In genomic region chrX:2711441-2711840, GRCh38 we compare ENCODE assay signal across 17 cellular contexts. TPM values are rescaled to one million over a fixed set of nuclear protein-coding genes. Genes with fewer than 3 reads are reported as not detected.
A peak's percentile ranks its signal among the peaks of the same experiment; 100 is the strongest.
DNase-seq lines count a peak whose midpoint lies in the region; ATAC-seq and TF ChIP-seq lines count a peak whose summit lies in the region.
"Had no signal": no experiment of that assay in that cellular context is flagged by ENCODE, and none has a peak within 500 bp of the region (broad histone marks: within the 10 kb centered on the region; RNA-seq: fewer than 3 reads in every experiment).

No MANE protein-coding gene starts in this region.

- 90% methylated on average over 2 of the region's 2 CpGs for WGBS in hepatocyte (ENCODE audit: low lambda C conversion rate, missing lambda C conversion rate)

- peaks cover 39% of the 10 kb centered on the region for H3K36me3 Mint-ChIP-seq in activated T-helper 17 cell treated with anti-CD3 and anti-CD28 coated beads, Interleukin-2, amount 50 U/mL, for 72 hours (ENCODE audit: low read depth)

- no peak for TF ChIP-seq CTCF in hepatocyte (IDR thresholded peaks at IDR 0.05; ENCODE audit: poor library complexity)

- DNase-seq in hepatocyte (ENCODE audit: low spot score) (no peak), NOMO-1 treated with DMSO at 0.1 percent for 48 hours (lab: John Stamatoyannopoulos, UW; ENCODE audit: unreplicated experiment) (no peak), AG08395 (ENCODE audit: low spot score) (no peak)
- DNase-seq in activated CD4-positive, CD25-positive, alpha-beta regulatory T cell treated with anti-CD3 and anti-CD28 coated beads, Interleukin-2, amount 50 U/mL, for 72 hours, result no peak
- DNase-seq: C1 segment of cervical spinal cord, GF-D8, GOT3, KBM-7, NCI-H1048, NCI-H146, NCI-H2081 treated with DMSO at 0.1 percent for 48 hours, NCI-H510A treated with DMSO at 0.1 percent for 48 hours, SHP77, SK-N-SH had no signal

- H3K4me2 ChIP-seq in BLaER1 treated with 17β-estradiol and CSF1 and Interleukin-3, amounts not matched to agents 10 nM and 100 nM, result peak overlapping the region in 8 of 11 experiments; percentile 8 to 96 (median 90); a peak in 12 of 22 replicates
- no peak overlapping the region for H3K4me2 ChIP-seq in hepatocyte

- no peak overlapping the region for H3K4me3 Mint-ChIP-seq in activated T-helper 17 cell treated with anti-CD3 and anti-CD28 coated beads, Interleukin-2, amount 50 U/mL, for 72 hours

- ATAC-seq in activated T-helper 17 cell treated with anti-CD3 and anti-CD28 coated beads, Interleukin-2, amount 50 U/mL, for 72 hours (replicated peaks), result no peak

- H3K9me3 Mint-ChIP-seq in activated T-helper 17 cell treated with anti-CD3 and anti-CD28 coated beads, Interleukin-2, amount 50 U/mL, for 72 hours, result no peaks in the 10 kb centered on the region

- peaks cover 43% of the 10 kb centered on the region for H3K4me1 Mint-ChIP-seq in activated T-helper 17 cell treated with anti-CD3 and anti-CD28 coated beads, Interleukin-2, amount 50 U/mL, for 72 hours

- H3K27me3 ChIP-seq in ACC112 (ENCODE audit: insufficient read depth, low read length) (no peaks in the 10 kb centered on the region), hepatocyte (no peaks in the 10 kb centered on the region)
- H3K27me3 ChIP-seq in BLaER1 treated with 17β-estradiol and CSF1 and Interleukin-3, amounts not matched to agents 10 nM and 100 nM, result no peaks in the 10 kb centered on the region

- peaks cover 10 to 98% (median 16%) of the 10 kb centered on the region in 11 experiments; a peak in 15 of 22 replicates for H4K20me1 ChIP-seq in BLaER1 treated with 17β-estradiol and CSF1 and Interleukin-3, amounts not matched to agents 10 nM and 100 nM
- peaks cover 26% of the 10 kb centered on the region for H4K20me1 ChIP-seq in hepatocyte (ENCODE audit: insufficient read depth, poor library complexity, severe bottlenecking)

- H3K27ac ChIP-seq in ACC112 (ENCODE audit: low read depth, low read length) (peak overlapping the region; percentile 99), hepatocyte (peak overlapping the region; percentile 92)
- peak overlapping the region in 5 of 11 experiments; percentile 12 to 53 (median 22); a peak in 6 of 22 replicates for H3K27ac ChIP-seq in BLaER1 treated with 17β-estradiol and CSF1 and Interleukin-3, amounts not matched to agents 10 nM and 100 nM

- H3K36me3 ChIP-seq in ACC112 (ENCODE audit: insufficient read depth, low read length) (peaks cover 33% of the 10 kb centered on the region), hepatocyte (replicated peaks; ENCODE audit: insufficient read depth, low read depth) (no peaks in the 10 kb centered on the region)
- peaks cover 16 to 48% (median 37%) of the 10 kb centered on the region in 11 experiments; a peak in 21 of 22 replicates for H3K36me3 ChIP-seq in BLaER1 treated with 17β-estradiol and CSF1 and Interleukin-3, amounts not matched to agents 10 nM and 100 nM

- H3K4me3 ChIP-seq in ACC112 (ENCODE audit: low read depth, low read length) (no peak overlapping the region), hepatocyte (no peak overlapping the region)
- no peak overlapping the region for H3K4me3 ChIP-seq in BLaER1 treated with 17β-estradiol and CSF1 and Interleukin-3, amounts not matched to agents 10 nM and 100 nM

- peak overlapping the region; percentile 18 for H3K27ac Mint-ChIP-seq in activated T-helper 17 cell treated with anti-CD3 and anti-CD28 coated beads, Interleukin-2, amount 50 U/mL, for 72 hours

- no peaks in the 10 kb centered on the region for H3K9me3 ChIP-seq in BLaER1 treated with 17β-estradiol and CSF1 and Interleukin-3, amounts not matched to agents 10 nM and 100 nM (replicated peaks in 1 of 11)
- H3K9me3 ChIP-seq in hepatocyte (ENCODE audit: low read depth), result no peaks in the 10 kb centered on the region
- H3K9me3 ChIP-seq: SK-N-SH had no signal

- no peaks in the 10 kb centered on the region for H3K27me3 Mint-ChIP-seq in activated T-helper 17 cell treated with anti-CD3 and anti-CD28 coated beads, Interleukin-2, amount 50 U/mL, for 72 hours

- H2AFZ ChIP-seq in ACC112 (ENCODE audit: low read length, unreplicated experiment), result no peak overlapping the region
- H2AFZ ChIP-seq in hepatocyte, result no peak overlapping the region

- no peaks in the 10 kb centered on the region for H3K9me2 ChIP-seq in hepatocyte (replicated peaks; ENCODE audit: insufficient read depth)
- H3K9me2 ChIP-seq: SK-N-SH had no signal

- H3K4me1 ChIP-seq in ACC112 (ENCODE audit: control insufficient read depth, insufficient read depth, low read length, unreplicated experiment), result peaks cover 42% of the 10 kb centered on the region
- H3K4me1 ChIP-seq in BLaER1 treated with 17β-estradiol and CSF1 and Interleukin-3, amounts not matched to agents 10 nM and 100 nM, result peaks cover 91 to 98% (median 96%) of the 10 kb centered on the region in 10 experiments
- H3K4me1 ChIP-seq in hepatocyte (ENCODE audit: insufficient read depth), result peaks cover 22% of the 10 kb centered on the region

- H3K79me2 ChIP-seq in ACC112 (ENCODE audit: control insufficient read depth, insufficient read depth, low read length, unreplicated experiment) (peaks cover 79% of the 10 kb centered on the region), hepatocyte (peaks cover 91% of the 10 kb centered on the region)

- no peak overlapping the region for H3K9ac ChIP-seq in BLaER1 treated with 17β-estradiol and CSF1 and Interleukin-3, amounts not matched to agents 10 nM and 100 nM

RNA-seq across cellular contexts. Expression of gene CD99, which starts 20.3 kb away (rescaled TPM):
- 100 to 1,000 TPM; 157 to 231 TPM for total RNA-seq in activated T-helper 17 cell treated with anti-CD3 and anti-CD28 coated beads, Interleukin-2, amount 50 U/mL, for 72 hours
- 329 and 362 TPM in 2 replicates for total RNA-seq in hepatocyte
- 565 and 637 TPM in 2 replicates for polyA plus RNA-seq in hepatocyte

RNA-seq across cellular contexts. Expression of gene XG, which starts 40.4 kb away (rescaled TPM):
- total RNA-seq in activated T-helper 17 cell treated with anti-CD3 and anti-CD28 coated beads, Interleukin-2, amount 50 U/mL, for 72 hours, result under 1 TPM in 1 of 2 donors, not detected in 1; 0.34 TPM
- 0.12 and 0.53 TPM in 2 replicates for total RNA-seq in hepatocyte
- polyA plus RNA-seq in hepatocyte, result 0.15 and 0.64 TPM in 2 replicates
